Comparison of ENCODE assay signal across 9 cellular contexts in the genomic region with DNA sequence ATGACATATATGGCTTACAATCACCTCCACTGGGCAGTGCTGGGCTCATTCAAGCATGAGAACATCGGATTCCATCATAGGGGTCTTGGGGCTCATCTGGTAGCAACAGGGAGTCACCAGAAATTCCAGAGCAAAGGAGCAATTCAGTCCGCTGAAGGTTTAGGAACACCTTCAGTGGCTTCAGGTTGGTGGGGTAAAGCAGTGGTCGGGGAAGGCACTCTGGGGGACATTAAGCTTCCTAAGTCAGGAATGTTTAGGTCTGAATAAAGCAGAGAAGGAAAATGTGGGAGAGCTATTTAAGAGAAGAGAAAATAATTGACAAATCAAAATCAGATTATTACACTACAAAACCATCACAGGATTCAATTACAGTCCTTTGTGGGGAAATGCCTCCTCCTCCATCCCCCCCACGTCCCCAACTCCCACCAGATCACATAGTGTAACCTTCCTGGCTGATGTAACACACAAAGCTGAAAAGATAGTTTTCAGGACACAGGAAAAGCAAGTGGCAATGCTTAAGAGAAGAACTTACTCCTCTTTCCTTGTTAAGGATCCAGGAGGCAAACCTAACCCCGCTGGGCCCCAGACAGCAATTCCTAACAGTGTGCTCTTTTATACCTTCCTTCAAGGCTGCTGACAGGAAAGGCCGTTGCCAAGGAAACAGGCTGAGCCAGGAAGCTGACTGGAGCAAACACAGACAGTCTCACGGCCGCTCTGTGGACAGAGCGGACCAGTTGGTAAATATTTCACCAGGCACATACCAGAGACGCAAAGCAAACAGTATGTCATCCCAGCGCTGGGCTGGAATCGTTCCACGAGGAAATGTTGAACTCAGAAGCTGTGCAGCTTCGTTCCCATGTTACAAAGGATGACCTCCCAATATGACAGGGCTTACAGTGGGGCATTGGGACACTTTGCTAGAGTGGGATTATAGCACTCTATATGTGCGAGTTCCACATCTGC. TPM values are rescaled to one million over a fixed set of nuclear protein-coding genes. Genes with fewer than 3 reads are reported as not detected.
A peak's percentile ranks its signal among the peaks of the same experiment; 100 is the strongest.
DNase-seq lines count a peak whose midpoint lies in the region; ATAC-seq, FAIRE-seq and TF ChIP-seq lines count a peak whose summit lies in the region.
"Had no signal": no experiment of that assay in that cellular context is flagged by ENCODE, and none has a peak within 500 bp of the region (broad histone marks: within the 10 kb centered on the region; RNA-seq: fewer than 3 reads in every experiment).

No MANE protein-coding gene starts in this region.

- H3K4me3 Mint-ChIP-seq in natural killer cell treated with Interleukin-12 subunit alpha and Interleukin-12 subunit beta and Interleukin-15 and Interleukin-18, amount 100 ng/mL, for 72 hours = no peak overlapping the region
- H3K4me3 Mint-ChIP-seq: B cell had no signal

- 18 to 25% (median 19%) methylated on average over 15 of the region's 15 CpGs for WGBS in stomach, 5 donors

- no peaks in the 10 kb centered on the region for H3K36me3 ChIP-seq in stomach

- no peak overlapping the region for H3K27ac Mint-ChIP-seq in natural killer cell treated with Interleukin-12 subunit alpha and Interleukin-12 subunit beta and Interleukin-15 and Interleukin-18, amount 100 ng/mL, for 72 hours
- H3K27ac Mint-ChIP-seq: B cell had no signal

- FAIRE-seq in islet of Langerhans (lab: Jason Lieb, UNC) = peak; percentile 99

- no peaks in the 10 kb centered on the region for H3K27me3 ChIP-seq in stomach

- TF ChIP-seq CTCF in cardiac fibroblast (IDR thresholded peaks at IDR 0.05; ENCODE audit: low read depth, low read length) (no peak), stomach (IDR thresholded peaks at IDR 0.05) (no peak)

- TF ChIP-seq POLR2A in stomach (IDR thresholded peaks at IDR 0.05) = peak in 1 of 4 donors; percentile 6

- no peaks in the 10 kb centered on the region for H3K4me1 Mint-ChIP-seq in natural killer cell treated with Interleukin-12 subunit alpha and Interleukin-12 subunit beta and Interleukin-15 and Interleukin-18, amount 100 ng/mL, for 72 hours (ENCODE audit: low read depth in 2 of 2)
- H3K4me1 Mint-ChIP-seq: B cell had no signal

- peaks cover 23 to 42% (median 35%) of the 10 kb centered on the region in 4 donors for H3K4me1 ChIP-seq in stomach

- no peaks in the 10 kb centered on the region for H3K36me3 Mint-ChIP-seq in natural killer cell treated with Interleukin-12 subunit alpha and Interleukin-12 subunit beta and Interleukin-15 and Interleukin-18, amount 100 ng/mL, for 72 hours

- H3K27me3 Mint-ChIP-seq in natural killer cell treated with Interleukin-12 subunit alpha and Interleukin-12 subunit beta and Interleukin-15 and Interleukin-18, amount 100 ng/mL, for 72 hours = peaks cover 8 to 11% of the 10 kb centered on the region in 2 donors

- no peaks in the 10 kb centered on the region for H3K9me3 ChIP-seq in stomach

- peak overlapping the region in 1 of 2 donors; percentile 8 for H3K4me3 ChIP-seq in cardiac fibroblast (replicated peaks in 1 of 2; ENCODE audit: low read depth in 2 of 2, low read length in 2 of 2)
- no peak overlapping the region for H3K4me3 ChIP-seq in stomach

- no peaks in the 10 kb centered on the region for H3K9me3 Mint-ChIP-seq in natural killer cell treated with Interleukin-12 subunit alpha and Interleukin-12 subunit beta and Interleukin-15 and Interleukin-18, amount 100 ng/mL, for 72 hours

- H3K27ac ChIP-seq in stomach = peak overlapping the region; percentile 65 to 87 (median 83)

- peak; percentile 48 for DNase-seq in NCI-H345 (lab: John Stamatoyannopoulos, UW)
- DNase-seq in NCI-H345 treated with DMSO at 0.1 percent for 48 hours (lab: John Stamatoyannopoulos, UW; ENCODE audit: unreplicated experiment) = no peak
- peak; percentile 82 for DNase-seq in NCI-H2196 (lab: John Stamatoyannopoulos, UW; ENCODE audit: unreplicated experiment)
- DNase-seq in cardiac fibroblast (ENCODE audit: low read depth in 2 of 2) = peak; percentile 100
- DNase-seq in stomach = peak; percentile 94
- no peak for DNase-seq in natural killer cell treated with Interleukin-12 subunit alpha and Interleukin-12 subunit beta and Interleukin-15 and Interleukin-18, amount 100 ng/mL, for 72 hours (ENCODE audit: low spot score)
- no peak for DNase-seq in activated gamma-delta T cell (lab: John Stamatoyannopoulos, UW)

- ATAC-seq in natural killer cell treated with Interleukin-12 subunit alpha and Interleukin-12 subunit beta and Interleukin-15 and Interleukin-18, amount 100 ng/mL, for 72 hours = no peak

- intact Hi-C loops in stomach (cut with DNase I; ENCODE audit: low total_unique reads) = loop anchor here (5.0 kb wide), 1 partner anchor 178 kb away; no protein-coding TSS in a partner anchor

- peak; percentile 10 for TF ChIP-seq EP300 in stomach (IDR thresholded peaks at IDR 0.05)

RNA-seq across cellular contexts. Expression of a gene that starts 57.5 kb away (rescaled TPM):
- total RNA-seq in stomach = 10 to 100 TPM in 3 of 5 donors, under 1 TPM in 2; 0.58 to 42.3 (median 17.4) TPM
- 10 to 100 TPM; 21.0 to 60.2 (median 45.5) TPM for polyA plus RNA-seq in stomach
- total RNA-seq in natural killer cell treated with Interleukin-12 subunit alpha and Interleukin-12 subunit beta and Interleukin-15 and Interleukin-18, amount 100 ng/mL, for 72 hours = 1 to 10 TPM in 1 of 2 donors, not detected in 1; 1.0 TPM

Comparison
In these comparisons a context has a peak if more than half of its experiments do, and no peak if none do; other contexts are left out.
1. DNase-seq: peak in NCI-H345 (single experiment), NCI-H2196 (single experiment), cardiac fibroblast (2 of 2) and stomach (single experiment); none in NCI-H345 treated with DMSO at 0.1 percent for 48 hours (single experiment), natural killer cell treated with Interleukin-12 subunit alpha and Interleukin-12 subunit beta and Interleukin-15 and Interleukin-18, amount 100 ng/mL, for 72 hours (single experiment) and activated gamma-delta T cell (single experiment).